ENCODE assay signal across 28 cellular contexts in genomic region chr4:140187316-140187695, GRCh38. TPM values are rescaled to one million over a fixed set of nuclear protein-coding genes. Genes with fewer than 3 reads are reported as not detected.
DNase-seq lines count a peak whose midpoint lies in the region; ATAC-seq and TF ChIP-seq lines count a peak whose summit lies in the region.
"Had no signal": no experiment of that assay in that cellular context is flagged by ENCODE, and none has a peak within 500 bp of the region (broad histone marks: within the 10 kb centered on the region; RNA-seq: fewer than 3 reads in every experiment).

No MANE protein-coding gene starts in this region.

- peaks cover 10% of the 10 kb centered on the region for H3F3A ChIP-seq in smooth muscle cell (ENCODE audit: low read depth)

- ATAC-seq in HCT116, result peak; percentile 21; the same call in 1 of the 2 replicates
- no peak for ATAC-seq in stimulated activated memory B cell treated with anti-CD40 and anti-IgM and Interleukin-4, amounts not matched to agents 10 μg/mL and 1 μg/mL and 100 μg/mL, for 72 hours
- ATAC-seq: activated CD8-positive, alpha-beta T cell treated with anti-CD3 and anti-CD28 coated beads for 36 hours; gastroesophageal sphincter; K562; T-helper 17 cell had no signal

- H3K4me2 ChIP-seq in HCT116 (ENCODE audit: low read length) (peak overlapping the region; percentile 60), smooth muscle cell (no peak overlapping the region)

- H3K36me3 Mint-ChIP-seq in stimulated activated memory B cell treated with anti-CD40 and anti-IgM and Interleukin-4, amounts not matched to agents 10 μg/mL and 1 μg/mL and 100 μg/mL, for 72 hours, result no peaks in the 10 kb centered on the region
- H3K36me3 Mint-ChIP-seq: activated naive CD4-positive, alpha-beta T cell treated with anti-CD3 and anti-CD28 coated beads, Interleukin-2, amount 50 U/mL, for 24 hours; naive B cell had no signal

- H3K9me2 ChIP-seq in HCT116 (ENCODE audit: insufficient read depth), result no peaks in the 10 kb centered on the region

- H3K27ac Mint-ChIP-seq in stimulated activated memory B cell treated with anti-CD40 and anti-IgM and Interleukin-4, amounts not matched to agents 10 μg/mL and 1 μg/mL and 100 μg/mL, for 72 hours, result no peak overlapping the region
- H3K27ac Mint-ChIP-seq: activated CD8-positive, alpha-beta T cell treated with anti-CD3 and anti-CD28 coated beads for 36 hours; activated naive CD4-positive, alpha-beta T cell treated with anti-CD3 and anti-CD28 coated beads, Interleukin-2, amount 50 U/mL, for 24 hours; activated T-helper 17 cell treated with anti-CD3 and anti-CD28 coated beads, Interleukin-2, amount 50 U/mL, for 72 hours; CD4-positive, alpha-beta T cell; naive B cell; T-helper 17 cell had no signal

- no peak overlapping the region for H3K27ac ChIP-seq in HCT116 (ENCODE audit: low read depth, low read length)
- H3K27ac ChIP-seq in RWPE1, result peak overlapping the region; percentile 43
- peak overlapping the region; percentile 81 to 82 for H3K27ac ChIP-seq in esophagus (ENCODE audit: low read depth in 2 of 2, low read length in 1 of 2)
- H3K27ac ChIP-seq in smooth muscle cell (ENCODE audit: low read depth), result peak overlapping the region; percentile 76
- no peak overlapping the region for H3K27ac ChIP-seq in substantia nigra (ENCODE audit: low read depth, low read length, poor library complexity, severe bottlenecking)
- H3K27ac ChIP-seq: cardiac muscle cell, gastroesophageal sphincter, left ventricle myocardium inferior, SK-N-MC had no signal

- H3K9ac ChIP-seq in HCT116 (ENCODE audit: low read length), result no peak overlapping the region
- no peak overlapping the region for H3K9ac ChIP-seq in smooth muscle cell (ENCODE audit: low read depth)

- peak overlapping the region; percentile 18 for H2AFZ ChIP-seq in HCT116 (ENCODE audit: low read depth, low read length, poor library complexity, severe bottlenecking)
- no peak overlapping the region for H2AFZ ChIP-seq in smooth muscle cell (ENCODE audit: low read depth)

- H3K9me3 ChIP-seq in HCT116 (ENCODE audit: control insufficient read depth in 1 of 2, insufficient read depth in 1 of 2, low read depth in 1 of 2, low read length in 2 of 2), result no peaks in the 10 kb centered on the region
- no peaks in the 10 kb centered on the region for H3K9me3 ChIP-seq in esophagus (ENCODE audit: control insufficient read depth in 2 of 2, insufficient read depth in 1 of 2, low read depth in 1 of 2, low read length in 1 of 2)
- H3K9me3 ChIP-seq in smooth muscle cell (replicated peaks; ENCODE audit: low read depth), result no peaks in the 10 kb centered on the region
- H3K9me3 ChIP-seq: gastroesophageal sphincter, left ventricle myocardium inferior, MG63, stomach, upper lobe of right lung had no signal

- POLR2A ChIA-PET in HCT116 (lab: Charles Lee) (no interaction called here), RWPE1 (lab: Yijun Ruan, JAX; ENCODE audit: low non-redundant PET) (no interaction called here)

- no peak for TF ChIP-seq POLR2A in HCT116 (IDR thresholded peaks at IDR 0.05; ENCODE audit: borderline replicate concordance, extremely low read depth, insufficient read depth, insufficient read length)

- no peak overlapping the region for H3K4me3 ChIP-seq in HCT116 (replicated peaks in 1 of 2; ENCODE audit: low read depth in 1 of 2, low read length in 2 of 2)
- H3K4me3 ChIP-seq in esophagus (ENCODE audit: low read depth in 1 of 2, low read length in 2 of 2), result no peak overlapping the region
- H3K4me3 ChIP-seq in smooth muscle cell, result no peak overlapping the region
- H3K4me3 ChIP-seq: cardiac muscle cell, gastroesophageal sphincter, K562, left ventricle myocardium inferior, MG63, SK-N-MC, stomach, upper lobe of right lung had no signal

- H3K27me3 Mint-ChIP-seq in stimulated activated memory B cell treated with anti-CD40 and anti-IgM and Interleukin-4, amounts not matched to agents 10 μg/mL and 1 μg/mL and 100 μg/mL, for 72 hours, result no peaks in the 10 kb centered on the region
- H3K27me3 Mint-ChIP-seq: activated naive CD4-positive, alpha-beta T cell treated with anti-CD3 and anti-CD28 coated beads, Interleukin-2, amount 50 U/mL, for 24 hours; CD4-positive, alpha-beta T cell had no signal

- H3K79me2 ChIP-seq in HCT116 (ENCODE audit: insufficient read depth, low read length) (no peaks in the 10 kb centered on the region), smooth muscle cell (ENCODE audit: low read depth) (no peaks in the 10 kb centered on the region)

- RAD21 ChIA-PET in HCT116 (lab: Charles Lee; ENCODE audit: low non-redundant PET in 1 of 2, low total read pairs in 2 of 2, uncharacterized antibody in 2 of 2, unreplicated experiment in 2 of 2), result no interaction called here

- no peak for TF ChIP-seq RAD21 in HCT116 (IDR thresholded peaks at IDR 0.05; ENCODE audit: low read depth)

- no peak for TF ChIP-seq CTCF in HCT116 (IDR thresholded peaks at IDR 0.05 in 2 of 3, conservative IDR thresholded peaks at IDR 0.05 in 1 of 3; ENCODE audit: borderline replicate concordance in 1 of 3, insufficient read depth in 1 of 3, low read depth in 2 of 3, low read length in 2 of 3)
- no peak for TF ChIP-seq CTCF in RWPE1 (conservative IDR thresholded peaks at IDR 0.05; ENCODE audit: low read depth)
- no peak for TF ChIP-seq CTCF in smooth muscle cell (IDR thresholded peaks at IDR 0.05; ENCODE audit: borderline replicate concordance, insufficient read depth, poor library complexity, severe bottlenecking)

- H3K4me1 ChIP-seq in HCT116 (ENCODE audit: control insufficient read depth in 1 of 2, insufficient read depth in 2 of 2, low read length in 2 of 2), result peaks cover 9 to 18% of the 10 kb centered on the region in 2 experiments; a peak in 3 of 4 replicates
- H3K4me1 ChIP-seq in esophagus (ENCODE audit: control insufficient read depth in 2 of 2, insufficient read depth in 2 of 2, low read length in 1 of 2), result peaks cover 0 to 7% of the 10 kb centered on the region in 2 donors
- H3K4me1 ChIP-seq in smooth muscle cell (ENCODE audit: low read depth), result no peaks in the 10 kb centered on the region

- no TSS peak for BruUV-seq in HCT116 (replicated peaks; lab: Mats Ljungman, UMichigan)

- H3K4me1 Mint-ChIP-seq in stimulated activated memory B cell treated with anti-CD40 and anti-IgM and Interleukin-4, amounts not matched to agents 10 μg/mL and 1 μg/mL and 100 μg/mL, for 72 hours, result no peaks in the 10 kb centered on the region
- H3K4me1 Mint-ChIP-seq: activated naive CD4-positive, alpha-beta T cell treated with anti-CD3 and anti-CD28 coated beads, Interleukin-2, amount 50 U/mL, for 24 hours; activated T-helper 17 cell treated with anti-CD3 and anti-CD28 coated beads, Interleukin-2, amount 50 U/mL, for 72 hours; naive B cell; T-helper 17 cell had no signal

- DNase-seq in HCT116 (ENCODE audit: low read depth, low spot score) (no peak), RWPE1 (ENCODE audit: low spot score) (no peak), smooth muscle cell (lab: John Stamatoyannopoulos, UW; ENCODE audit: unreplicated experiment) (no peak), substantia nigra (lab: John Stamatoyannopoulos, UW) (no peak), AG08395 (ENCODE audit: low spot score) (no peak)
- DNase-seq: activated CD4-positive, alpha-beta T cell treated with anti-CD3 and anti-CD28 coated beads for 1 hour; activated CD8-positive, alpha-beta T cell treated with anti-CD3 and anti-CD28 coated beads for 36 hours; CD4-positive, alpha-beta T cell; GF-D8; left ventricle myocardium inferior; naive B cell; NCI-H345; NCI-H748 treated with DMSO at 0.1 percent for 48 hours; nucleus accumbens; stimulated activated CD4-positive, alpha-beta T cell treated with anti-CD3 and anti-CD28 coated beads, Interleukin-1b, Interleukin-23, amount 100 ng/mL, for 48 hours; stimulated activated CD8-positive, alpha-beta memory T cell treated with anti-CD3 and anti-CD28 coated beads, Interleukin-4, amount 100 ng/mL, for 48 hours; T-helper 17 cell; upper lobe of right lung had no signal

- intact Hi-C loops in HCT116 (cut with micrococcal nuclease), result no loop called here

- H4K20me1 ChIP-seq in HCT116 (ENCODE audit: insufficient read depth) (no peaks in the 10 kb centered on the region), smooth muscle cell (ENCODE audit: low read depth) (no peaks in the 10 kb centered on the region)

- H3K36me3 ChIP-seq in HCT116 (ENCODE audit: control insufficient read depth in 1 of 2, insufficient read depth in 2 of 2, low read length in 2 of 2) (no peaks in the 10 kb centered on the region), esophagus (ENCODE audit: control insufficient read depth in 2 of 2, insufficient read depth in 2 of 2, low read length in 1 of 2) (no peaks in the 10 kb centered on the region), smooth muscle cell (ENCODE audit: low read depth) (no peaks in the 10 kb centered on the region)
- H3K36me3 ChIP-seq: cardiac muscle cell, gastroesophageal sphincter, left ventricle myocardium inferior, MG63, stomach, upper lobe of right lung had no signal

- H3K27me3 ChIP-seq in HCT116 (ENCODE audit: insufficient read depth, low read length) (no peaks in the 10 kb centered on the region), esophagus (ENCODE audit: control insufficient read depth in 1 of 2, insufficient read depth in 2 of 2, low read length in 2 of 2) (no peaks in the 10 kb centered on the region), smooth muscle cell (ENCODE audit: low read depth) (no peaks in the 10 kb centered on the region)
- H3K27me3 ChIP-seq: cardiac muscle cell, gastroesophageal sphincter, MG63, stomach, upper lobe of right lung had no signal

- no peak overlapping the region for H3K4me3 Mint-ChIP-seq in stimulated activated memory B cell treated with anti-CD40 and anti-IgM and Interleukin-4, amounts not matched to agents 10 μg/mL and 1 μg/mL and 100 μg/mL, for 72 hours
- H3K4me3 Mint-ChIP-seq: activated CD8-positive, alpha-beta T cell treated with anti-CD3 and anti-CD28 coated beads for 36 hours; activated naive CD4-positive, alpha-beta T cell treated with anti-CD3 and anti-CD28 coated beads, Interleukin-2, amount 50 U/mL, for 24 hours; activated T-helper 17 cell treated with anti-CD3 and anti-CD28 coated beads, Interleukin-2, amount 50 U/mL, for 72 hours; CD4-positive, alpha-beta T cell; naive B cell; T-helper 17 cell had no signal

- H3K9me3 Mint-ChIP-seq in stimulated activated memory B cell treated with anti-CD40 and anti-IgM and Interleukin-4, amounts not matched to agents 10 μg/mL and 1 μg/mL and 100 μg/mL, for 72 hours, result no peaks in the 10 kb centered on the region
- H3K9me3 Mint-ChIP-seq: activated CD8-positive, alpha-beta T cell treated with anti-CD3 and anti-CD28 coated beads for 36 hours; activated naive CD4-positive, alpha-beta T cell treated with anti-CD3 and anti-CD28 coated beads, Interleukin-2, amount 50 U/mL, for 24 hours; activated T-helper 17 cell treated with anti-CD3 and anti-CD28 coated beads, Interleukin-2, amount 50 U/mL, for 72 hours; CD4-positive, alpha-beta T cell; naive B cell had no signal

- CTCF ChIA-PET in HCT116 (lab: Charles Lee) (no interaction called here), RWPE1 (lab: Yijun Ruan, JAX) (no interaction called here)

- 70 to 83% methylated on average over 1 of the region's 1 CpG for WGBS in esophagus, 2 donors
- WGBS in smooth muscle cell (ENCODE audit: low lambda C conversion rate), result 56% methylated on average over 1 of the region's 1 CpG

RNA-seq across cellular contexts. Expression of gene MAML3, which starts 33.3 kb away (rescaled TPM):
- 3.1 TPM for total RNA-seq in HCT116 (2021; ENCODE audit: unreplicated experiment)
- 2.6 and 3.1 TPM in 2 replicates for polyA plus RNA-seq in HCT116 (2012)
- 1 to 10 TPM; 3.7 to 3.8 TPM for polyA plus RNA-seq in esophagus
- 12.4 and 12.6 TPM in 2 replicates for total RNA-seq in smooth muscle cell
- 4.9 and 5.3 TPM in 2 replicates for polyA plus RNA-seq in smooth muscle cell

Comparison
In these comparisons a context has a peak if more than half of its experiments do, and no peak if none do; other contexts are left out.
1. H3K27ac ChIP-seq: peak in RWPE1 (single experiment), esophagus (2 of 2) and smooth muscle cell (single experiment); none in HCT116 (single experiment) and substantia nigra (single experiment).